In genomic region chr12:75404231-75404630, GRCh38 we compare ENCODE assay signal across 21 cellular contexts.
"Had no signal": no experiment of that assay in that cellular context is flagged by ENCODE, and none has a peak within 500 bp of the region (broad histone marks: within the 10 kb centered on the region; RNA-seq: fewer than 3 reads in every experiment).

No MANE protein-coding gene starts in this region.

- FAIRE-seq: keratinocyte, urothelium cell line had no signal

- H2AFZ ChIP-seq: parathyroid adenoma had no signal

- ATAC-seq: gastrocnemius medialis; left lung; mucosa of descending colon; natural killer cell treated with Interleukin-12 subunit alpha and Interleukin-12 subunit beta and Interleukin-15 and Interleukin-18, amount 100 ng/mL, for 72 hours; right lobe of liver; stimulated activated naive B cell treated with anti-CD40 and anti-IgM and Interleukin-4, amounts not matched to agents 10 μg/mL and 1 μg/mL and 100 μg/mL, for 72 hours had no signal

- H3K27ac ChIP-seq: coronary artery, gastrocnemius medialis, left lung, neutrophil, parathyroid adenoma, right lobe of liver, thoracic aorta, tibial nerve, upper lobe of left lung had no signal

- H3K4me3 ChIP-seq: coronary artery, gastrocnemius medialis, left lung, mucosa of descending colon, right lobe of liver, thoracic aorta, tibial nerve, upper lobe of left lung had no signal

- H3K36me3 ChIP-seq: gastrocnemius medialis, left lung, neutrophil, right lobe of liver, thoracic aorta, tibial nerve, upper lobe of left lung had no signal

- H3K9ac ChIP-seq: parathyroid adenoma had no signal

- DNase-seq: effector CD4-positive, alpha-beta T cell; gastrocnemius medialis; head of caudate nucleus; left lung; mesenchymal stem cell; mucosa of descending colon; naive B cell; right lobe of liver; small intestine; stimulated activated CD4-positive, alpha-beta T cell treated with anti-CD3 and anti-CD28 coated beads, Interleukin-15, amount 100 ng/mL, for 24 hours; stimulated activated CD4-positive, alpha-beta T cell treated with anti-CD3 and anti-CD28 coated beads, Interleukin-2, amount 100 ng/mL, for 48 hours; stimulated activated naive B cell treated with anti-CD40 and anti-IgM and Interleukin-4, amounts not matched to agents 10 μg/mL and 1 μg/mL and 100 μg/mL, for 72 hours; upper lobe of left lung had no signal

- H3K9me3 ChIP-seq: gastrocnemius medialis, left lung, mucosa of descending colon, neutrophil, right lobe of liver, thoracic aorta, tibial nerve, upper lobe of left lung had no signal

- H3K4me1 ChIP-seq: gastrocnemius medialis, left lung, right lobe of liver, tibial nerve, upper lobe of left lung had no signal

- H3K27me3 ChIP-seq: gastrocnemius medialis, left lung, neutrophil, right lobe of liver, tibial nerve, upper lobe of left lung had no signal

- H3K79me2 ChIP-seq: parathyroid adenoma had no signal
